1 cellular context compared by ENCODE assay signal in genomic region chr18:57728941-57729511, GRCh38.
TF ChIP-seq lines count a peak whose summit lies in the region.

No MANE protein-coding gene starts in this region.

TF ChIP-seq in HepG2, 621 proteins besides CTCF, POLR2A, EP300 and RAD21 (continued from another document):
- TF ChIP-seq ZSCAN5A (CRISPR knock-in tag; IDR thresholded peaks at IDR 0.05; ENCODE audit: borderline replicate concordance): no peak
- no peak for TF ChIP-seq GTF3A (CRISPR knock-in tag; conservative IDR thresholded peaks at IDR 0.05)
- TF ChIP-seq ETV6 (CRISPR knock-in tag; conservative IDR thresholded peaks at IDR 0.05): no peak
